In genomic region chr20:53609501-53610445, GRCh38 we compare ENCODE assay signal across 8 cellular contexts. TPM values are rescaled to one million over a fixed set of nuclear protein-coding genes. Genes with fewer than 3 reads are reported as not detected.
A peak's percentile ranks its signal among the peaks of the same experiment; 100 is the strongest.
DNase-seq lines count a peak whose midpoint lies in the region; ATAC-seq and TF ChIP-seq lines count a peak whose summit lies in the region.

No MANE protein-coding gene starts in this region.

- intact Hi-C loops in right lobe of liver (cut with DNase I) = no loop called here

- ATAC-seq in activated naive CD4-positive, alpha-beta T cell treated with anti-CD3 and anti-CD28 coated beads, Interleukin-2, amount 50 U/mL, for 72 hours = peak; percentile 82 to 84
- ATAC-seq in right lobe of liver (peak; percentile 45 to 62 (median 48)), GM19463 (IDR thresholded peaks at IDR 0.05; ENCODE audit: unreplicated experiment) (no peak), HG03565 (IDR thresholded peaks at IDR 0.05; ENCODE audit: unreplicated experiment) (no peak)

- TF ChIP-seq CTCF in right lobe of liver (IDR thresholded peaks at IDR 0.05) = no peak

- H3K4me3 ChIP-seq in HUES6 (ENCODE audit: low read depth, low read length) (no peak overlapping the region), SJCRH30 (peak overlapping the region; percentile 58), right lobe of liver (peak overlapping the region in 1 of 3 donors; percentile 0)

- H3K27ac ChIP-seq in HUES6 (ENCODE audit: low read depth, low read length) (peak overlapping the region; percentile 85), SJCRH30 (peak overlapping the region; percentile 92), right lobe of liver (peak overlapping the region; percentile 25 to 61 (median 47))

- H3K4me1 ChIP-seq in HUES6 (ENCODE audit: control insufficient read depth, insufficient read depth, low read length) (peaks cover 45% of the 10 kb centered on the region), SJCRH30 (peaks cover 30% of the 10 kb centered on the region), right lobe of liver (peaks cover 0 to 6% (median under 1%) of the 10 kb centered on the region in 4 donors)

- H3K27ac Mint-ChIP-seq in activated naive CD4-positive, alpha-beta T cell treated with anti-CD3 and anti-CD28 coated beads, Interleukin-2, amount 50 U/mL, for 72 hours = peak overlapping the region; percentile 96

- WGBS in right lobe of liver (ENCODE audit: insufficient coverage, low coverage, low lambda C conversion rate, missing lambda C conversion rate) = 48% methylated on average over 15 of the region's 15 CpGs

- peaks cover 9 to 13% of the 10 kb centered on the region in 2 donors for H3K36me3 Mint-ChIP-seq in activated naive CD4-positive, alpha-beta T cell treated with anti-CD3 and anti-CD28 coated beads, Interleukin-2, amount 50 U/mL, for 72 hours

- H3K9ac ChIP-seq in HUES6 (ENCODE audit: low read length) = no peak overlapping the region

- H3K36me3 ChIP-seq in HUES6 (ENCODE audit: control insufficient read depth, insufficient read depth, low read length) (no peaks in the 10 kb centered on the region), SJCRH30 (no peaks in the 10 kb centered on the region), right lobe of liver (no peaks in the 10 kb centered on the region)

- no peak for TF ChIP-seq POLR2A in right lobe of liver (IDR thresholded peaks at IDR 0.05)

- DNase-seq in GDM1 (lab: John Stamatoyannopoulos, UW) = peak; percentile 40
- DNase-seq in SJCRH30 = peak; percentile 90 to 94
- peak in 1 of 2 donors; percentile 71 for DNase-seq in activated naive CD4-positive, alpha-beta T cell treated with anti-CD3 and anti-CD28 coated beads, Interleukin-2, amount 50 U/mL, for 72 hours (ENCODE audit: low spot score in 2 of 2)
- DNase-seq in right lobe of liver = peak in 2 of 3 donors; percentile 51 to 64
- peak; percentile 21 to 48 for DNase-seq in stimulated activated CD8-positive, alpha-beta memory T cell treated with anti-CD3 and anti-CD28 coated beads, Interleukin-15, amount 100 ng/mL, for 4 hours (ENCODE audit: low read depth in 2 of 2)

- H3K9me3 ChIP-seq in HUES6 (ENCODE audit: control insufficient read depth, insufficient read depth, low read depth, low read length) = no peaks in the 10 kb centered on the region
- H3K9me3 ChIP-seq in SJCRH30 (replicated peaks) = no peaks in the 10 kb centered on the region
- H3K9me3 ChIP-seq in right lobe of liver = no peaks in the 10 kb centered on the region

- H3K9me3 Mint-ChIP-seq in activated naive CD4-positive, alpha-beta T cell treated with anti-CD3 and anti-CD28 coated beads, Interleukin-2, amount 50 U/mL, for 72 hours = no peaks in the 10 kb centered on the region

- H3K27me3 ChIP-seq in HUES6 (ENCODE audit: control insufficient read depth, insufficient read depth, low read length) (no peaks in the 10 kb centered on the region), SJCRH30 (no peaks in the 10 kb centered on the region), right lobe of liver (no peaks in the 10 kb centered on the region)

RNA-seq across cellular contexts. Expression of gene ZNF217, which starts 16.1 kb away (rescaled TPM):
- total RNA-seq in SJCRH30 (2014; rRNA removed; shearing (Covaris generic)) = 37.6 and 42.8 TPM in 2 replicates
- 10 to 100 TPM; 58.6 to 62.0 TPM for total RNA-seq in activated naive CD4-positive, alpha-beta T cell treated with anti-CD3 and anti-CD28 coated beads, Interleukin-2, amount 50 U/mL, for 72 hours
- 10 to 100 TPM; 11.3 to 27.1 (median 15.8) TPM for total RNA-seq in right lobe of liver

Comparison
In these comparisons a context has a peak if more than half of its experiments do, and no peak if none do; other contexts are left out.
1. ATAC-seq: peak in activated naive CD4-positive, alpha-beta T cell treated with anti-CD3 and anti-CD28 coated beads, Interleukin-2, amount 50 U/mL, for 72 hours (2 of 2) and right lobe of liver (4 of 4); none in GM19463 (single experiment) and HG03565 (single experiment).
2. Peak in every context shown above with its lines, with median percentiles within 50 percentile points of each other: H3K27ac ChIP-seq.